9 cellular contexts compared by ENCODE assay signal in genomic region chr12:67593041-67593870, GRCh38. TPM values are rescaled to one million over a fixed set of nuclear protein-coding genes. Genes with fewer than 3 reads are reported as not detected.
DNase-seq lines count a peak whose midpoint lies in the region; ATAC-seq, FAIRE-seq and TF ChIP-seq lines count a peak whose summit lies in the region.
"Had no signal": no experiment of that assay in that cellular context is flagged by ENCODE, and none has a peak within 500 bp of the region (broad histone marks: within the 10 kb centered on the region; RNA-seq: fewer than 3 reads in every experiment).

No MANE protein-coding gene starts in this region.

- no peak overlapping the region for H2BK15ac ChIP-seq in H1 (ENCODE audit: low read length)

- H3K4ac ChIP-seq in H1 (replicated peaks; ENCODE audit: insufficient read length, low read depth, low read length), result no peak overlapping the region

- H3K36me3 Mint-ChIP-seq in activated CD4-positive, alpha-beta T cell treated with anti-CD3 and anti-CD28 coated beads for 36 hours (ENCODE audit: low read depth), result no peaks in the 10 kb centered on the region

- no peak overlapping the region for H2BK12ac ChIP-seq in H1 (ENCODE audit: low read depth, low read length)

- CTCF ChIA-PET in activated CD4-positive, alpha-beta T cell treated with anti-CD3 and anti-CD28 coated beads for 36 hours (lab: Charles Lee), result interaction anchor here (0.6 to 1.2 kb wide), 3 partner anchors 15 to 36 kb away, joined by 3 to 7 read pairs (median 3); no protein-coding TSS in a partner anchor
- CTCF ChIA-PET in H1 (lab: Charles Lee; ENCODE audit: partially characterized antibody), result interaction anchor here (0.6 to 1.5 kb wide), 3 partner anchors 11 to 55 kb away, joined by 3 to 6 read pairs (median 3); no protein-coding TSS in a partner anchor

- no peaks in the 10 kb centered on the region for H3K79me2 ChIP-seq in H1 (ENCODE audit: control insufficient read depth in 1 of 2, insufficient read depth in 2 of 2, low read length in 2 of 2)

- no peaks in the 10 kb centered on the region for H4K20me1 ChIP-seq in H1 (replicated peaks in 1 of 2; ENCODE audit: control insufficient read depth in 1 of 2, insufficient read depth in 2 of 2, low read length in 2 of 2)

- H3K27ac Mint-ChIP-seq in activated CD4-positive, alpha-beta T cell treated with anti-CD3 and anti-CD28 coated beads for 36 hours, result peak overlapping the region; percentile 63

- POLR2A ChIA-PET in activated CD4-positive, alpha-beta T cell treated with anti-CD3 and anti-CD28 coated beads for 36 hours (lab: Charles Lee), result no interaction called here
- POLR2A ChIA-PET in H1 (lab: Charles Lee; ENCODE audit: partially characterized antibody), result interaction anchor here (0.6 to 0.8 kb wide), 2 partner anchors 34 to 37 kb away, joined by 3 read pairs; no protein-coding TSS in a partner anchor

- H3K27me3 ChIP-seq in H1 (replicated peaks in 1 of 4; ENCODE audit: control insufficient read depth in 3 of 4, extremely low read depth in 1 of 4, insufficient read depth in 3 of 4, low read length in 3 of 4) (no peaks in the 10 kb centered on the region), small intestine (ENCODE audit: control insufficient read depth in 2 of 2, insufficient read depth in 2 of 2, low read length in 2 of 2) (no peaks in the 10 kb centered on the region)

- no peak overlapping the region for H2BK120ac ChIP-seq in H1 (replicated peaks; ENCODE audit: low read depth, low read length)

- intact Hi-C loops in activated CD4-positive, alpha-beta T cell treated with anti-CD3 and anti-CD28 coated beads for 36 hours (cut with DNase I, micrococcal nuclease), result loop anchor here (2.0 to 5.0 kb wide), 4 partner anchors 39 to 106 kb away; partner anchors contain the start of gene DYRK2 (in 1 of the 2)
- intact Hi-C loops in head of caudate nucleus (cut with DNase I), result no loop called here

- no peak overlapping the region for H3K4me2 ChIP-seq in H1 (ENCODE audit: insufficient read depth in 1 of 2, low read depth in 2 of 2, low read length in 2 of 2)

- peak overlapping the region; percentile 36; the same call in 1 of the 2 replicates for H2AFZ ChIP-seq in H1 (ENCODE audit: low read length)

- WGBS in H1 (ENCODE audit: extremely low coverage in 1 of 2, insufficient coverage in 1 of 2, insufficient read length in 1 of 2, insufficient replicate concordance in 2 of 2, low coverage in 1 of 2, low lambda C conversion rate in 2 of 2, missing lambda C conversion rate in 1 of 2), 2 experiments, result 92% methylated on average over 1 of the region's 1 CpG; no CpG with 5 or more reads in 1 of the 2 experiments
- 32 to 68% (median 63%) methylated on average over 1 of the region's 1 CpG for WGBS in small intestine, 3 donors

- H2BK20ac ChIP-seq in H1 (ENCODE audit: low read length), result no peak overlapping the region

- H3K9ac ChIP-seq in H1 (replicated peaks in 1 of 4; ENCODE audit: extremely low read depth in 1 of 4, low read depth in 3 of 4, low read length in 3 of 4), result no peak overlapping the region

- H3K4me1 Mint-ChIP-seq in activated CD4-positive, alpha-beta T cell treated with anti-CD3 and anti-CD28 coated beads for 36 hours, result peaks cover 47% of the 10 kb centered on the region

- FAIRE-seq in H1 (lab: Jason Lieb, UNC) (no peak), small intestine (lab: Jason Lieb, UNC) (no peak)
- FAIRE-seq: colon had no signal

- no peak for TF ChIP-seq CTCF in H1 (IDR thresholded peaks at IDR 0.05; ENCODE audit: control extremely low read depth in 1 of 3, insufficient read depth in 1 of 3, low read depth in 1 of 3, low read length in 3 of 3)

- no peaks in the 10 kb centered on the region for H3K79me1 ChIP-seq in H1 (ENCODE audit: low read depth, low read length)

- H3K18ac ChIP-seq in H1 (ENCODE audit: extremely low read depth, low read length), result peak overlapping the region; percentile 49; the same call in 1 of the 2 replicates

- TF ChIP-seq POLR2A in H1 (IDR thresholded peaks at IDR 0.05; ENCODE audit: control extremely low read depth in 1 of 2, low read depth in 2 of 2, low read length in 2 of 2), result no peak

- DNase-seq in activated CD4-positive, alpha-beta T cell treated with anti-CD3 and anti-CD28 coated beads for 36 hours, result no peak
- no peak for DNase-seq in activated CD4-positive, alpha-beta T cell treated with anti-CD3 and anti-CD28 coated beads, Interleukin-2, amount 50 U/mL, for 48 hours
- peak; percentile 83 for DNase-seq in M059J (ENCODE audit: low read depth)
- DNase-seq in H1 (ENCODE audit: low read depth in 1 of 2, low spot score in 2 of 2), result no peak
- DNase-seq in small intestine, result peak; percentile 93
- no peak for DNase-seq in kidney glomerular epithelial cell (lab: John Stamatoyannopoulos, UW)
- no peak for DNase-seq in head of caudate nucleus
- DNase-seq in D341Med (ENCODE audit: low spot score), result no peak

- H4K8ac ChIP-seq in H1 (ENCODE audit: extremely low read depth, insufficient read depth, low read length), result no peak overlapping the region

- H3K4me3 ChIP-seq in H1 (ENCODE audit: extremely low read depth in 1 of 4, insufficient read depth in 2 of 4, low read depth in 3 of 4, low read length in 4 of 4), result no peak overlapping the region
- no peak overlapping the region for H3K4me3 ChIP-seq in small intestine (ENCODE audit: low read depth in 1 of 2, low read length in 2 of 2)

- peak; percentile 24 for ATAC-seq in activated CD4-positive, alpha-beta T cell treated with anti-CD3 and anti-CD28 coated beads for 36 hours

- H2BK5ac ChIP-seq in H1 (ENCODE audit: low read depth, low read length), result no peak overlapping the region

- H3K9me3 ChIP-seq in H1 (ENCODE audit: insufficient read depth in 2 of 2, low read depth in 1 of 2, low read length in 1 of 2) (0 out of 4 replicates have a peak, but pooled peaks cover 0 to 2% of the 10 kb centered on the region in 2 experiments), small intestine (ENCODE audit: control insufficient read depth, low read depth) (no peaks in the 10 kb centered on the region)

- no peak for TF ChIP-seq RAD21 in H1 (IDR thresholded peaks at IDR 0.05 in 1 of 2, conservative IDR thresholded peaks at IDR 0.05 in 1 of 2; ENCODE audit: low read depth in 2 of 2, low read length in 2 of 2)

- no peak overlapping the region for H3K56ac ChIP-seq in H1 (replicated peaks; ENCODE audit: insufficient read length, low read depth, low read length)

- H3K23me2 ChIP-seq in H1 (ENCODE audit: low read depth, low read length), result no peaks in the 10 kb centered on the region

- H4K91ac ChIP-seq in H1 (replicated peaks; ENCODE audit: insufficient read length, low read length), result no peak overlapping the region

- H3K9me3 Mint-ChIP-seq in activated CD4-positive, alpha-beta T cell treated with anti-CD3 and anti-CD28 coated beads for 36 hours (ENCODE audit: low read depth), result peaks cover 5% of the 10 kb centered on the region

- H3K4me3 Mint-ChIP-seq in activated CD4-positive, alpha-beta T cell treated with anti-CD3 and anti-CD28 coated beads for 36 hours, result no peak overlapping the region

- H3K36me3 ChIP-seq in H1 (ENCODE audit: control insufficient read depth in 2 of 4, insufficient read depth in 4 of 4, low read length in 3 of 4) (no peaks in the 10 kb centered on the region), small intestine (ENCODE audit: control insufficient read depth in 2 of 2, insufficient read depth in 2 of 2, low read length in 2 of 2) (no peaks in the 10 kb centered on the region)

- no peak overlapping the region for H3K14ac ChIP-seq in H1 (ENCODE audit: insufficient read length)

- no peak overlapping the region for H3K23ac ChIP-seq in H1 (ENCODE audit: insufficient read length)

- no peaks in the 10 kb centered on the region for H3K27me3 Mint-ChIP-seq in activated CD4-positive, alpha-beta T cell treated with anti-CD3 and anti-CD28 coated beads for 36 hours

- H3K27ac ChIP-seq in H1 (ENCODE audit: low read depth, low read length), result no peak overlapping the region
- peak overlapping the region; percentile 37 to 70 for H3K27ac ChIP-seq in small intestine (ENCODE audit: low read depth in 1 of 2, low read length in 1 of 2)

- H3K4me1 ChIP-seq in H1 (replicated peaks in 1 of 4; ENCODE audit: control insufficient read depth in 3 of 4, insufficient read depth in 4 of 4, low read length in 3 of 4) (0 out of 7 replicates have a peak, but pooled peaks cover 0 to 2% (median 0%) of the 10 kb centered on the region in 4 experiments), small intestine (ENCODE audit: control insufficient read depth in 2 of 2, insufficient read depth in 1 of 2, low read depth in 1 of 2, low read length in 1 of 2) (peaks cover 0 to 4% of the 10 kb centered on the region in 2 donors)

- no peak for TF ChIP-seq EP300 in H1 (IDR thresholded peaks at IDR 0.05; ENCODE audit: borderline replicate concordance in 1 of 2, low read depth in 2 of 2, low read length in 2 of 2)

- no peak overlapping the region for H4K5ac ChIP-seq in H1 (ENCODE audit: insufficient read length, low read depth, low read length)

- H2AK5ac ChIP-seq in H1 (ENCODE audit: low read depth, low read length), result no peak overlapping the region

TF ChIP-seq in H1, 55 proteins besides CTCF, POLR2A, EP300 and RAD21:
- TF ChIP-seq ZNF274 (IDR thresholded peaks at IDR 0.05; ENCODE audit: borderline replicate concordance, extremely low read depth, low read length) (no peak), SP1 (IDR thresholded peaks at IDR 0.05; ENCODE audit: low read depth, low read length) (no peak), ASH2L (IDR thresholded peaks at IDR 0.05; ENCODE audit: low read length) (no peak), SIN3A (conservative IDR thresholded peaks at IDR 0.05 in 1 of 2, IDR thresholded peaks at IDR 0.05 in 1 of 2; ENCODE audit: low read depth in 1 of 2, low read length in 2 of 2) (no peak), POLR2AphosphoS5 (IDR thresholded peaks at IDR 0.05; ENCODE audit: low read depth, low read length) (no peak), RBBP5 (IDR thresholded peaks at IDR 0.05; ENCODE audit: borderline replicate concordance, low read depth, low read length) (no peak), YY1 (IDR thresholded peaks at IDR 0.05; ENCODE audit: low read depth, low read length) (no peak), PHF8 (conservative IDR thresholded peaks at IDR 0.05; ENCODE audit: low read depth, low read length) (no peak)

RNA-seq across cellular contexts. Expression of gene DYRK2, which starts 55.3 kb away (rescaled TPM):
- total RNA-seq in activated CD4-positive, alpha-beta T cell treated with anti-CD3 and anti-CD28 coated beads for 36 hours, result 10 to 100 TPM; 19.2 to 21.5 TPM
- 8.3 and 18.5 TPM in 2 replicates for total RNA-seq in M059J (2014; rRNA removed; shearing (Covaris generic))
- 31.6 and 34.9 TPM in 2 replicates for total RNA-seq in H1 (2021; fragmentation: NEBNext Ultra II Directional; extraction: Animal tissue kit (Norgen Biotek cat#: 25700))
- polyA plus RNA-seq in H1 (2011; rRNA removed) (11.2 and 13.9 TPM in 2 replicates), small intestine (10 to 100 TPM; 12.2 to 12.3 (median 12.3) TPM)
- 14.4 TPM for polyA plus RNA-seq in H1 (2011; cell fraction: cytosol; rRNA removed)
- polyA plus RNA-seq in H1 (2011; cell fraction: nucleus; rRNA removed), result 30.8 TPM
- polyA plus RNA-seq in H1 (2012, experiment 1 of 2), result 18.9 to 22.9 TPM (median 20.4 TPM) in 4 replicates
- polyA plus RNA-seq in H1 (2012, experiment 2 of 2), result 3.8 TPM
- 10.4 TPM for polyA plus RNA-seq in H1 (2013, experiment 1 of 2)
- 10.1 TPM for polyA plus RNA-seq in H1 (2013, experiment 2 of 2)
- polyA minus RNA-seq in H1 (2011; rRNA and poly(A)+ RNA removed), result 72.5 and 75.7 TPM in 2 replicates
- polyA minus RNA-seq in H1 (2011; cell fraction: cytosol; rRNA and poly(A)+ RNA removed), result 36.9 TPM
- polyA minus RNA-seq in H1 (2011; cell fraction: nucleus; rRNA and poly(A)+ RNA removed), result 61.0 TPM

Comparison
In these comparisons a context has a peak if more than half of its experiments do, and no peak if none do; other contexts are left out.
1. DNase-seq: peak in M059J (single experiment) and small intestine (single experiment); none in activated CD4-positive, alpha-beta T cell treated with anti-CD3 and anti-CD28 coated beads for 36 hours (single experiment), activated CD4-positive, alpha-beta T cell treated with anti-CD3 and anti-CD28 coated beads, Interleukin-2, amount 50 U/mL, for 48 hours (0 of 2), H1 (0 of 2), kidney glomerular epithelial cell (single experiment), head of caudate nucleus (0 of 42) and D341Med (single experiment).